ENCODE assay signal across 31 cellular contexts in genomic region chr12:123031171-123031845, GRCh38.
"Had no signal": no experiment of that assay in that cellular context is flagged by ENCODE, and none has a peak within 500 bp of the region (broad histone marks: within the 10 kb centered on the region; RNA-seq: fewer than 3 reads in every experiment).

No MANE protein-coding gene starts in this region.

- ATAC-seq: activated T-helper 17 cell treated with anti-CD3 and anti-CD28 coated beads, Interleukin-2, amount 50 U/mL, for 72 hours; Panc1; Right ventricle myocardium inferior had no signal

- H3K27ac ChIP-seq: SJCRH30, VCaP had no signal

- H3K36me3 ChIP-seq: SJCRH30 had no signal

- H3K27ac Mint-ChIP-seq: activated CD4-positive, alpha-beta memory T cell treated with anti-CD3 and anti-CD28 coated beads for 36 hours; activated CD4-positive, alpha-beta T cell treated with anti-CD3 and anti-CD28 coated beads, Interleukin-2, amount 10 ng/mL, durations not matched to agents 7 days and 5 days; activated naive CD4-positive, alpha-beta T cell treated with anti-CD3 and anti-CD28 coated beads, Interleukin-2, amount 10 ng/mL, durations not matched to agents 7 days and 5 days; activated T-helper 17 cell treated with anti-CD3 and anti-CD28 coated beads, Interleukin-2, amount 50 U/mL, for 72 hours had no signal

- H3K4me3 ChIP-seq: SJCRH30 had no signal

- H3K4me1 ChIP-seq: SJCRH30 had no signal

- H3K9me3 ChIP-seq: SJCRH30, SK-N-SH had no signal

- H3K9me3 Mint-ChIP-seq: activated CD4-positive, alpha-beta memory T cell treated with anti-CD3 and anti-CD28 coated beads for 36 hours; activated CD4-positive, alpha-beta T cell treated with anti-CD3 and anti-CD28 coated beads, Interleukin-2, amount 10 ng/mL, durations not matched to agents 7 days and 5 days; activated naive CD4-positive, alpha-beta T cell treated with anti-CD3 and anti-CD28 coated beads, Interleukin-2, amount 10 ng/mL, durations not matched to agents 7 days and 5 days; activated T-helper 17 cell treated with anti-CD3 and anti-CD28 coated beads, Interleukin-2, amount 50 U/mL, for 72 hours had no signal

- DNase-seq: activated CD4-positive, alpha-beta memory T cell treated with anti-CD3 and anti-CD28 coated beads for 36 hours; activated CD4-positive, alpha-beta T cell treated with anti-CD3 and anti-CD28 coated beads, Interleukin-2, amount 10 ng/mL, durations not matched to agents 7 days and 5 days; activated CD4-positive, CD25-positive, alpha-beta regulatory T cell; activated CD8-positive, alpha-beta memory T cell treated with anti-CD3 and anti-CD28 coated beads for 24 hours; activated gamma-delta T cell; activated naive CD4-positive, alpha-beta T cell treated with anti-CD3 and anti-CD28 coated beads, Interleukin-2, amount 10 ng/mL, durations not matched to agents 7 days and 5 days; activated T-cell treated with anti-CD3 and anti-CD28 coated beads for 4 hours; activated T-cell treated with anti-CD3 and anti-CD28 coated beads, Interleukin-2, amount 50 U/mL, for 48 hours; caudate nucleus; IMR-90; KBM-7; MV-4-11; NCI-H1092 treated with DMSO at 0.1 percent for 48 hours; NCI-H1417 treated with DMSO at 0.1 percent for 48 hours; NCI-H1694; NCI-H2029; NCI-H2107; NCI-H345; NCI-H510A; NCI-H526 treated with DMSO at 0.1 percent for 48 hours; NCI-H82; NK-92 treated with Interleukin-12 subunit alpha and Interleukin-12 subunit beta, amount 100 ng/mL, for 24 hours; OCI-M1; RPMI8226; SJCRH30; SK-N-SH; T-helper 1 cell had no signal

- H3K27me3 Mint-ChIP-seq: activated CD4-positive, alpha-beta memory T cell treated with anti-CD3 and anti-CD28 coated beads for 36 hours; activated CD4-positive, alpha-beta T cell treated with anti-CD3 and anti-CD28 coated beads, Interleukin-2, amount 10 ng/mL, durations not matched to agents 7 days and 5 days; activated naive CD4-positive, alpha-beta T cell treated with anti-CD3 and anti-CD28 coated beads, Interleukin-2, amount 10 ng/mL, durations not matched to agents 7 days and 5 days; activated T-helper 17 cell treated with anti-CD3 and anti-CD28 coated beads, Interleukin-2, amount 50 U/mL, for 72 hours had no signal

- H3K4me3 Mint-ChIP-seq: activated CD4-positive, alpha-beta memory T cell treated with anti-CD3 and anti-CD28 coated beads for 36 hours; activated CD4-positive, alpha-beta T cell treated with anti-CD3 and anti-CD28 coated beads, Interleukin-2, amount 10 ng/mL, durations not matched to agents 7 days and 5 days; activated naive CD4-positive, alpha-beta T cell treated with anti-CD3 and anti-CD28 coated beads, Interleukin-2, amount 10 ng/mL, durations not matched to agents 7 days and 5 days; activated T-helper 17 cell treated with anti-CD3 and anti-CD28 coated beads, Interleukin-2, amount 50 U/mL, for 72 hours had no signal

- H3K27me3 ChIP-seq: SJCRH30 had no signal
